21 cellular contexts compared by ENCODE assay signal in genomic region chr13:98923641-98924397, GRCh38. TPM values are rescaled to one million over a fixed set of nuclear protein-coding genes. Genes with fewer than 3 reads are reported as not detected.
DNase-seq lines count a peak whose midpoint lies in the region; ATAC-seq and TF ChIP-seq lines count a peak whose summit lies in the region.
"Had no signal": no experiment of that assay in that cellular context is flagged by ENCODE, and none has a peak within 500 bp of the region (broad histone marks: within the 10 kb centered on the region; RNA-seq: fewer than 3 reads in every experiment).

No MANE protein-coding gene starts in this region.

- H3K36me3 ChIP-seq in esophagus muscularis mucosa (peaks cover 0 to 55% (median 24%) of the 10 kb centered on the region in 4 donors), skeletal muscle tissue (ENCODE audit: control insufficient read depth in 3 of 3, insufficient read depth in 3 of 3, low read length in 3 of 3) (peaks cover 0 to 5% (median 4%) of the 10 kb centered on the region in 3 donors), lower lobe of right lung (peaks cover 37% of the 10 kb centered on the region)
- H3K36me3 ChIP-seq: ovary, Peyer's patch had no signal

- H3K27me3 ChIP-seq in esophagus muscularis mucosa, result no peaks in the 10 kb centered on the region
- no peaks in the 10 kb centered on the region for H3K27me3 ChIP-seq in right cardiac atrium (ENCODE audit: control insufficient read depth, insufficient read depth)
- H3K27me3 ChIP-seq in skeletal muscle tissue (ENCODE audit: control insufficient read depth in 3 of 3, insufficient read depth in 3 of 3, low read length in 3 of 3), result no peaks in the 10 kb centered on the region
- H3K27me3 ChIP-seq in lower lobe of right lung (ENCODE audit: low read depth), result no peaks in the 10 kb centered on the region
- H3K27me3 ChIP-seq: ovary, Peyer's patch had no signal

- H3K9me3 ChIP-seq in esophagus muscularis mucosa (no peaks in the 10 kb centered on the region), right cardiac atrium (ENCODE audit: control insufficient read depth, low read length) (no peaks in the 10 kb centered on the region), skeletal muscle tissue (ENCODE audit: control insufficient read depth in 3 of 3, low read length in 3 of 3) (no peaks in the 10 kb centered on the region), lower lobe of right lung (no peaks in the 10 kb centered on the region)
- H3K9me3 ChIP-seq: ovary, Peyer's patch had no signal

- no peak for TF ChIP-seq POLR2A in esophagus muscularis mucosa (IDR thresholded peaks at IDR 0.05; ENCODE audit: low read depth)

- H3K4me1 ChIP-seq in esophagus muscularis mucosa (peaks cover 19 to 37% (median 29%) of the 10 kb centered on the region in 4 donors), right cardiac atrium (ENCODE audit: control insufficient read depth, insufficient read depth, low read length) (peaks cover 2% of the 10 kb centered on the region), skeletal muscle tissue (ENCODE audit: control insufficient read depth in 3 of 3, insufficient read depth in 3 of 3, low read length in 3 of 3) (peaks cover 3 to 7% (median 3%) of the 10 kb centered on the region in 3 donors), lower lobe of right lung (peaks cover 22% of the 10 kb centered on the region)
- H3K4me1 ChIP-seq: Peyer's patch had no signal

- TF ChIP-seq EP300 in esophagus muscularis mucosa (IDR thresholded peaks at IDR 0.05), result no peak

- DNase-seq in NCI-H2171 (lab: John Stamatoyannopoulos, UW) (peak; percentile 3), esophagus muscularis mucosa (ENCODE audit: extremely low spot score) (peak; percentile 26), right cardiac atrium (no peak), lower lobe of right lung (no peak), SHP77 (lab: John Stamatoyannopoulos, UW) (no peak), NCI-H446 (lab: John Stamatoyannopoulos, UW) (no peak)
- DNase-seq: activated CD8-positive, alpha-beta memory T cell treated with anti-CD3 and anti-CD28 coated beads for 24 hours; activated naive CD4-positive, alpha-beta T cell treated with anti-CD3 and anti-CD28 coated beads for 36 hours; activated T-cell treated with anti-CD3 and anti-CD28 coated beads, Interleukin-2, amount 50 U/mL, for 24 hours; CD4-positive, CD25-positive, alpha-beta regulatory T cell; GF-D8; MV-4-11; naive thymus-derived CD8-positive, alpha-beta T cell; NCI-H187 treated with DMSO at 0.1 percent for 48 hours; NCI-H345; ovary; Peyer's patch; stimulated activated CD4-positive, alpha-beta T cell treated with anti-CD3 and anti-CD28 coated beads, Interleukin-1b, Interleukin-23, amount 100 ng/mL, for 48 hours had no signal

- TF ChIP-seq CTCF in esophagus muscularis mucosa (IDR thresholded peaks at IDR 0.05) (no peak), lower lobe of right lung (IDR thresholded peaks at IDR 0.05) (no peak)

- H3K27ac ChIP-seq in esophagus muscularis mucosa (replicated peaks in 1 of 4), result peak overlapping the region in 3 of 4 donors; percentile 31 to 47 (median 38)
- peak overlapping the region; percentile 56 for H3K27ac ChIP-seq in right cardiac atrium (ENCODE audit: low read length)
- H3K27ac ChIP-seq in skeletal muscle tissue (ENCODE audit: low read depth, low read length), result peak overlapping the region; percentile 51
- no peak overlapping the region for H3K27ac ChIP-seq in lower lobe of right lung
- H3K27ac ChIP-seq: KMS-11, ovary, Peyer's patch had no signal

- intact Hi-C loops in esophagus muscularis mucosa (cut with DNase I) (no loop called here), right cardiac atrium (cut with DNase I) (no loop called here), lower lobe of right lung (cut with DNase I) (no loop called here)

- H3K4me3 ChIP-seq in esophagus muscularis mucosa (no peak overlapping the region), right cardiac atrium (ENCODE audit: low read length) (no peak overlapping the region), skeletal muscle tissue (ENCODE audit: low read length in 3 of 3) (no peak overlapping the region), lower lobe of right lung (no peak overlapping the region)
- H3K4me3 ChIP-seq: ovary, Peyer's patch had no signal

- ATAC-seq in right cardiac atrium (peak; percentile 64 to 65), lower lobe of right lung (no peak), GM21737 (IDR thresholded peaks at IDR 0.05; ENCODE audit: unreplicated experiment) (no peak)
- ATAC-seq: naive thymus-derived CD8-positive, alpha-beta T cell had no signal

- no peak overlapping the region for H3K9ac ChIP-seq in skeletal muscle tissue (ENCODE audit: low read depth in 1 of 3, low read length in 3 of 3)
- H3K9ac ChIP-seq: KMS-11 had no signal

- WGBS in esophagus muscularis mucosa, result 70% methylated on average over 11 of the region's 11 CpGs
- WGBS in right cardiac atrium, result 75% methylated on average over 11 of the region's 11 CpGs

RNA-seq across cellular contexts. Expression of gene DOCK9, which starts 54.0 kb away (rescaled TPM):
- total RNA-seq in esophagus muscularis mucosa (100 to 1,000 TPM; 127 to 191 (median 154) TPM), right cardiac atrium (10 to 100 TPM; 39.4 to 59.7 (median 57.2) TPM), skeletal muscle tissue (86.6 TPM), lower lobe of right lung (153 TPM)
- polyA plus RNA-seq in right cardiac atrium, result 26.8 TPM

Comparison
In these comparisons a context has a peak if more than half of its experiments do, and no peak if none do; other contexts are left out.
1. DNase-seq: peak in NCI-H2171 (single experiment) and esophagus muscularis mucosa (single experiment); none in right cardiac atrium (0 of 3), lower lobe of right lung (single experiment), SHP77 (0 of 2) and NCI-H446 (0 of 2).
2. ATAC-seq: peak in right cardiac atrium (2 of 2); none in lower lobe of right lung (0 of 2) and GM21737 (single experiment).